8 cellular contexts compared by ENCODE assay signal in genomic region chr1:151007853-151008243, GRCh38. TPM values are rescaled to one million over a fixed set of nuclear protein-coding genes. Genes with fewer than 3 reads are reported as not detected.
DNase-seq lines count a peak whose midpoint lies in the region; ATAC-seq and TF ChIP-seq lines count a peak whose summit lies in the region.

No MANE protein-coding gene starts in this region.

- H3K9me3 ChIP-seq in right lobe of liver (no peaks in the 10 kb centered on the region), thymus (ENCODE audit: control insufficient read depth) (no peaks in the 10 kb centered on the region)

- intact Hi-C loops in right lobe of liver (cut with DNase I): no loop called here

- CTCF ChIA-PET in activated CD4-positive, alpha-beta T cell treated with anti-CD3 and anti-CD28 coated beads, Interleukin-2, amount 10 ng/mL, durations not matched to agents 7 days and 5 days (lab: Charles Lee): interaction anchor here (1.2 to 4.3 kb wide), 2 partner anchors 13 to 16 kb away, joined by 3 to 41 read pairs; no protein-coding TSS in a partner anchor

- peak overlapping the region; percentile 75 to 89 (median 88) for H3K27ac ChIP-seq in right lobe of liver
- peak overlapping the region; percentile 84 for H3K27ac ChIP-seq in thymus (ENCODE audit: low read depth)

- ATAC-seq in activated naive CD8-positive, alpha-beta T cell treated with anti-CD3 and anti-CD28 coated beads, Interleukin-2, amount 10 ng/mL, durations not matched to agents 7 days and 5 days (ENCODE audit: low read depth): no peak
- ATAC-seq in right lobe of liver: peak in 1 of 4 donors; percentile 1
- no peak for ATAC-seq in GM18907 (IDR thresholded peaks at IDR 0.05; ENCODE audit: unreplicated experiment)

- H3K27me3 ChIP-seq in right lobe of liver (no peaks in the 10 kb centered on the region), thymus (ENCODE audit: control insufficient read depth, insufficient read depth) (no peaks in the 10 kb centered on the region)

- POLR2A ChIA-PET in activated CD4-positive, alpha-beta T cell treated with anti-CD3 and anti-CD28 coated beads, Interleukin-2, amount 10 ng/mL, durations not matched to agents 7 days and 5 days (lab: Charles Lee): no interaction called here
- POLR2A ChIA-PET in activated naive CD8-positive, alpha-beta T cell treated with anti-CD3 and anti-CD28 coated beads, Interleukin-2, amount 10 ng/mL, durations not matched to agents 7 days and 5 days (lab: Charles Lee): interaction anchor here (0.9 to 1.0 kb wide), 3 partner anchors 41 to 428 kb away, joined by 3 to 4 read pairs (median 3); partner anchors contain the start of genes MCL1 and TNFAIP8L2

- H3K36me3 Mint-ChIP-seq in activated CD4-positive, alpha-beta T cell treated with anti-CD3 and anti-CD28 coated beads, Interleukin-2, amount 10 ng/mL, durations not matched to agents 7 days and 5 days (ENCODE audit: low read depth): peaks cover 8% of the 10 kb centered on the region
- peaks cover 3% of the 10 kb centered on the region for H3K36me3 Mint-ChIP-seq in activated naive CD8-positive, alpha-beta T cell treated with anti-CD3 and anti-CD28 coated beads, Interleukin-2, amount 10 ng/mL, durations not matched to agents 7 days and 5 days

- H3K4me1 Mint-ChIP-seq in activated CD4-positive, alpha-beta T cell treated with anti-CD3 and anti-CD28 coated beads, Interleukin-2, amount 10 ng/mL, durations not matched to agents 7 days and 5 days: peaks cover 83% of the 10 kb centered on the region
- peaks cover 65% of the 10 kb centered on the region for H3K4me1 Mint-ChIP-seq in activated naive CD8-positive, alpha-beta T cell treated with anti-CD3 and anti-CD28 coated beads, Interleukin-2, amount 10 ng/mL, durations not matched to agents 7 days and 5 days

- no peak for TF ChIP-seq CTCF in right lobe of liver (IDR thresholded peaks at IDR 0.05)

- no peak for TF ChIP-seq POLR2A in right lobe of liver (IDR thresholded peaks at IDR 0.05)

- no peaks in the 10 kb centered on the region for H3K27me3 Mint-ChIP-seq in activated CD4-positive, alpha-beta T cell treated with anti-CD3 and anti-CD28 coated beads, Interleukin-2, amount 10 ng/mL, durations not matched to agents 7 days and 5 days
- no peaks in the 10 kb centered on the region for H3K27me3 Mint-ChIP-seq in activated naive CD8-positive, alpha-beta T cell treated with anti-CD3 and anti-CD28 coated beads, Interleukin-2, amount 10 ng/mL, durations not matched to agents 7 days and 5 days

- WGBS in right lobe of liver (ENCODE audit: insufficient coverage, low coverage, low lambda C conversion rate, missing lambda C conversion rate): 5% methylated on average over 4 of the region's 4 CpGs
- WGBS in thymus: 44% methylated on average over 4 of the region's 4 CpGs

- no peak for DNase-seq in activated CD4-positive, alpha-beta T cell treated with anti-CD3 and anti-CD28 coated beads, Interleukin-2, amount 10 ng/mL, durations not matched to agents 7 days and 5 days
- no peak for DNase-seq in activated CD4-positive, alpha-beta T cell treated with anti-CD3 and anti-CD28 coated beads for 1 hour
- DNase-seq in activated naive CD8-positive, alpha-beta T cell treated with anti-CD3 and anti-CD28 coated beads, Interleukin-2, amount 10 ng/mL, durations not matched to agents 7 days and 5 days: no peak
- DNase-seq in right lobe of liver (no peak), NCI-H146 treated with DMSO at 0.1 percent for 48 hours (lab: John Stamatoyannopoulos, UW; ENCODE audit: unreplicated experiment) (no peak), D341Med (ENCODE audit: low spot score) (no peak)

- H3K4me3 Mint-ChIP-seq in activated CD4-positive, alpha-beta T cell treated with anti-CD3 and anti-CD28 coated beads, Interleukin-2, amount 10 ng/mL, durations not matched to agents 7 days and 5 days: peak overlapping the region; percentile 98
- H3K4me3 Mint-ChIP-seq in activated naive CD8-positive, alpha-beta T cell treated with anti-CD3 and anti-CD28 coated beads, Interleukin-2, amount 10 ng/mL, durations not matched to agents 7 days and 5 days: peak overlapping the region; percentile 98

- H3K4me1 ChIP-seq in right lobe of liver (peaks cover 0 to 75% (median 26%) of the 10 kb centered on the region in 4 donors), thymus (ENCODE audit: control insufficient read depth, insufficient read depth, low read length) (peaks cover 44% of the 10 kb centered on the region)

- H3K36me3 ChIP-seq in right lobe of liver (no peaks in the 10 kb centered on the region), thymus (ENCODE audit: control insufficient read depth, insufficient read depth) (peaks cover under 1% of the 10 kb centered on the region)

- peak overlapping the region; percentile 94 for H3K27ac Mint-ChIP-seq in activated CD4-positive, alpha-beta T cell treated with anti-CD3 and anti-CD28 coated beads, Interleukin-2, amount 10 ng/mL, durations not matched to agents 7 days and 5 days
- H3K27ac Mint-ChIP-seq in activated naive CD8-positive, alpha-beta T cell treated with anti-CD3 and anti-CD28 coated beads, Interleukin-2, amount 10 ng/mL, durations not matched to agents 7 days and 5 days: peak overlapping the region; percentile 96

- no peaks in the 10 kb centered on the region for H3K9me3 Mint-ChIP-seq in activated CD4-positive, alpha-beta T cell treated with anti-CD3 and anti-CD28 coated beads, Interleukin-2, amount 10 ng/mL, durations not matched to agents 7 days and 5 days
- no peaks in the 10 kb centered on the region for H3K9me3 Mint-ChIP-seq in activated naive CD8-positive, alpha-beta T cell treated with anti-CD3 and anti-CD28 coated beads, Interleukin-2, amount 10 ng/mL, durations not matched to agents 7 days and 5 days

- H3K4me3 ChIP-seq in right lobe of liver (peak overlapping the region in 2 of 3 donors; percentile 71 to 73), thymus (ENCODE audit: low read length) (peak overlapping the region; percentile 81)

RNA-seq across cellular contexts. Expression of gene PRUNE1, which starts 0.4 kb away (rescaled TPM):
- 10 to 100 TPM; 18.8 to 19.1 TPM for total RNA-seq in activated CD4-positive, alpha-beta T cell treated with anti-CD3 and anti-CD28 coated beads, Interleukin-2, amount 10 ng/mL, durations not matched to agents 7 days and 5 days
- 10 to 100 TPM; 22.9 to 23.2 TPM for total RNA-seq in activated naive CD8-positive, alpha-beta T cell treated with anti-CD3 and anti-CD28 coated beads, Interleukin-2, amount 10 ng/mL, durations not matched to agents 7 days and 5 days
- total RNA-seq in right lobe of liver: 10 to 100 TPM in 4 of 6 experiments, 1 to 10 TPM in 2; 4.7 to 12.0 (median 10.1) TPM
- 16.7 TPM for polyA plus RNA-seq in thymus

RNA-seq across cellular contexts. Expression of gene MINDY1, which starts 1.1 kb away (rescaled TPM):
- 10 to 100 TPM; 23.9 to 24.3 TPM for total RNA-seq in activated CD4-positive, alpha-beta T cell treated with anti-CD3 and anti-CD28 coated beads, Interleukin-2, amount 10 ng/mL, durations not matched to agents 7 days and 5 days
- total RNA-seq in activated naive CD8-positive, alpha-beta T cell treated with anti-CD3 and anti-CD28 coated beads, Interleukin-2, amount 10 ng/mL, durations not matched to agents 7 days and 5 days: 10 to 100 TPM; 11.5 to 12.7 TPM
- total RNA-seq in right lobe of liver: 10 to 100 TPM; 10.1 to 19.7 (median 15.4) TPM
- 4.8 TPM for polyA plus RNA-seq in thymus

RNA-seq across cellular contexts. Expression of gene ANXA9, which starts 25.8 kb away (rescaled TPM):
- under 1 TPM in 1 of 2 experiments, not detected in 1; 0.10 TPM for total RNA-seq in activated CD4-positive, alpha-beta T cell treated with anti-CD3 and anti-CD28 coated beads, Interleukin-2, amount 10 ng/mL, durations not matched to agents 7 days and 5 days
- total RNA-seq in activated naive CD8-positive, alpha-beta T cell treated with anti-CD3 and anti-CD28 coated beads, Interleukin-2, amount 10 ng/mL, durations not matched to agents 7 days and 5 days: not detected
- total RNA-seq in right lobe of liver: 10 to 100 TPM in 5 of 6 experiments, 1 to 10 TPM in 1; 9.9 to 18.5 (median 15.1) TPM
- 2.1 TPM for polyA plus RNA-seq in thymus

RNA-seq across cellular contexts. Expression of gene BNIPL, which starts 28.5 kb away (rescaled TPM):
- 1 to 10 TPM in 1 of 2 experiments, under 1 TPM in 1; 0.99 to 1.5 TPM for total RNA-seq in activated CD4-positive, alpha-beta T cell treated with anti-CD3 and anti-CD28 coated beads, Interleukin-2, amount 10 ng/mL, durations not matched to agents 7 days and 5 days
- 1 to 10 TPM; 2.8 to 4.1 TPM for total RNA-seq in activated naive CD8-positive, alpha-beta T cell treated with anti-CD3 and anti-CD28 coated beads, Interleukin-2, amount 10 ng/mL, durations not matched to agents 7 days and 5 days
- total RNA-seq in right lobe of liver: under 1 TPM in 5 of 6 experiments, not detected in 1; 0.12 to 0.76 (median 0.42) TPM
- polyA plus RNA-seq in thymus: 6.2 TPM

RNA-seq across cellular contexts. Expression of gene CERS2, which starts 33.2 kb away (rescaled TPM):
- 100 to 1,000 TPM; 173 to 192 TPM for total RNA-seq in activated CD4-positive, alpha-beta T cell treated with anti-CD3 and anti-CD28 coated beads, Interleukin-2, amount 10 ng/mL, durations not matched to agents 7 days and 5 days
- 100 to 1,000 TPM; 153 TPM for total RNA-seq in activated naive CD8-positive, alpha-beta T cell treated with anti-CD3 and anti-CD28 coated beads, Interleukin-2, amount 10 ng/mL, durations not matched to agents 7 days and 5 days
- 100 to 1,000 TPM; 298 to 572 (median 459) TPM for total RNA-seq in right lobe of liver
- 76.3 TPM for polyA plus RNA-seq in thymus

Comparison
In these comparisons a context has a peak if more than half of its experiments do, and no peak if none do; other contexts are left out.
1. RNA of gene ANXA9, which starts 25.8 kb away (total RNA-seq): 9.9 to 18.5 TPM in right lobe of liver; not detected in activated naive CD8-positive, alpha-beta T cell treated with anti-CD3 and anti-CD28 coated beads, Interleukin-2, amount 10 ng/mL, durations not matched to agents 7 days and 5 days and 0.10 TPM in activated CD4-positive, alpha-beta T cell treated with anti-CD3 and anti-CD28 coated beads, Interleukin-2, amount 10 ng/mL, durations not matched to agents 7 days and 5 days; every median in the first group is over 4 times any median in the second.